Comparison of ENCODE assay signal across 21 cellular contexts in genomic region chr11:29005401-29005980, GRCh38.
DNase-seq lines count a peak whose midpoint lies in the region; ATAC-seq and TF ChIP-seq lines count a peak whose summit lies in the region.
"Had no signal": no experiment of that assay in that cellular context is flagged by ENCODE, and none has a peak within 500 bp of the region (broad histone marks: within the 10 kb centered on the region; RNA-seq: fewer than 3 reads in every experiment).

No MANE protein-coding gene starts in this region.

- H3K27me3 Mint-ChIP-seq in activated T-cell treated with anti-CD3 and anti-CD28 coated beads, Interleukin-2, amount 50 U/mL, for 4 hours (ENCODE audit: low read depth), result no peaks in the 10 kb centered on the region
- H3K27me3 Mint-ChIP-seq: activated B cell treated with CpG ODN at 0.5 μM for 24 hours; activated naive CD8-positive, alpha-beta T cell treated with anti-CD3 and anti-CD28 coated beads, Interleukin-2, amount 10 ng/mL, durations not matched to agents 7 days and 5 days; naive B cell had no signal

- no peak overlapping the region for H2AK5ac ChIP-seq in mesendoderm (ENCODE audit: low read length)

- H3K79me2 ChIP-seq in Karpas-422 (ENCODE audit: low read length), result no peaks in the 10 kb centered on the region
- H3K79me2 ChIP-seq in mesendoderm (ENCODE audit: control insufficient read depth, insufficient read depth, low read length), result no peaks in the 10 kb centered on the region

- DNase-seq in GM12865 (ENCODE audit: low read depth), result peak; percentile 6
- DNase-seq in Karpas-422, result peak; percentile 42
- peak; percentile 15 for DNase-seq in WERI-Rb-1
- peak; percentile 57 for DNase-seq in mesendoderm
- DNase-seq in activated T-cell treated with anti-CD3 and anti-CD28 coated beads, Interleukin-2, amount 50 U/mL, for 4 hours, result no peak
- no peak for DNase-seq in NCI-H82 (lab: John Stamatoyannopoulos, UW)
- DNase-seq: activated B cell treated with CpG ODN at 0.5 μM for 24 hours; activated CD8-positive, alpha-beta memory T cell treated with anti-CD3 and anti-CD28 coated beads, Interleukin-2, amount 50 U/mL, for 48 hours; activated naive CD8-positive, alpha-beta T cell treated with anti-CD3 and anti-CD28 coated beads, Interleukin-2, amount 10 ng/mL, durations not matched to agents 7 days and 5 days; AML-193; mesenchymal stem cell; naive B cell; NCI-H1092 treated with DMSO at 0.1 percent for 48 hours; NCI-H2029 treated with DMSO at 0.1 percent for 48 hours; NCI-H446; stimulated activated CD4-positive, alpha-beta T cell treated with anti-CD3 and anti-CD28 coated beads, Interleukin-4, amount 100 ng/mL, for 24 hours; stimulated activated naive CD4-positive, alpha-beta T cell treated with Interleukin-2 at 50 U/mL for 16 hours had no signal

- H3K27me3 ChIP-seq in Karpas-422 (ENCODE audit: low read length) (no peaks in the 10 kb centered on the region), WERI-Rb-1 (ENCODE audit: insufficient read depth, low read depth, severe bottlenecking) (no peaks in the 10 kb centered on the region), mesendoderm (ENCODE audit: insufficient read depth, low read length, poor library complexity) (no peaks in the 10 kb centered on the region)

- H3K4me3 ChIP-seq in GM12865 (ENCODE audit: low read depth, low read length), result no peak overlapping the region
- H3K4me3 ChIP-seq in Karpas-422 (ENCODE audit: low read length), result no peak overlapping the region
- H3K4me3 ChIP-seq in WERI-Rb-1 (ENCODE audit: low read depth, low read length), result no peak overlapping the region
- H3K4me3 ChIP-seq in mesendoderm (ENCODE audit: low read length), result no peak overlapping the region
- H3K4me3 ChIP-seq: HAP-1 had no signal

- H3K27ac ChIP-seq in Karpas-422 (ENCODE audit: low read length) (no peak overlapping the region), WERI-Rb-1 (no peak overlapping the region), mesendoderm (ENCODE audit: low read depth, low read length) (no peak overlapping the region)
- H3K27ac ChIP-seq: KMS-11 had no signal

- no peaks in the 10 kb centered on the region for H3K9me2 ChIP-seq in Karpas-422 (replicated peaks; ENCODE audit: insufficient read depth, low read length)

- no peak overlapping the region for H3K4me3 Mint-ChIP-seq in activated T-cell treated with anti-CD3 and anti-CD28 coated beads, Interleukin-2, amount 50 U/mL, for 4 hours
- H3K4me3 Mint-ChIP-seq: activated B cell treated with CpG ODN at 0.5 μM for 24 hours; activated naive CD8-positive, alpha-beta T cell treated with anti-CD3 and anti-CD28 coated beads, Interleukin-2, amount 10 ng/mL, durations not matched to agents 7 days and 5 days; naive B cell; T-helper 2 cell treated with Interferon-gamma antibody and Interleukin-4, amounts not matched to agents 5 μg/mL and 100 μg/mL, for 36 hours had no signal

- H2BK5ac ChIP-seq in mesendoderm (ENCODE audit: low read length), result no peak overlapping the region

- no peaks in the 10 kb centered on the region for H3K4me1 Mint-ChIP-seq in activated T-cell treated with anti-CD3 and anti-CD28 coated beads, Interleukin-2, amount 50 U/mL, for 4 hours (ENCODE audit: low read depth)
- H3K4me1 Mint-ChIP-seq: activated B cell treated with CpG ODN at 0.5 μM for 24 hours; activated naive CD8-positive, alpha-beta T cell treated with anti-CD3 and anti-CD28 coated beads, Interleukin-2, amount 10 ng/mL, durations not matched to agents 7 days and 5 days; naive B cell had no signal

- no peak overlapping the region for H3K4me2 ChIP-seq in Karpas-422 (ENCODE audit: low read depth, low read length, poor library complexity, severe bottlenecking)
- H3K4me2 ChIP-seq in mesendoderm (ENCODE audit: low read length), result no peak overlapping the region
- H3K4me2 ChIP-seq: KMS-11 had no signal

- no peaks in the 10 kb centered on the region for H3K4me1 ChIP-seq in Karpas-422 (ENCODE audit: low read length)
- H3K4me1 ChIP-seq in mesendoderm (ENCODE audit: control insufficient read depth, low read depth, low read length), result no peaks in the 10 kb centered on the region
- H3K4me1 ChIP-seq: HAP-1 had no signal

- H4K5ac ChIP-seq in mesendoderm (ENCODE audit: low read length), result no peak overlapping the region

- H3K36me3 Mint-ChIP-seq in activated T-cell treated with anti-CD3 and anti-CD28 coated beads, Interleukin-2, amount 50 U/mL, for 4 hours (ENCODE audit: insufficient read depth), result no peaks in the 10 kb centered on the region
- H3K36me3 Mint-ChIP-seq: activated naive CD8-positive, alpha-beta T cell treated with anti-CD3 and anti-CD28 coated beads, Interleukin-2, amount 10 ng/mL, durations not matched to agents 7 days and 5 days; naive B cell had no signal

- H3K4ac ChIP-seq in mesendoderm (ENCODE audit: low read depth, low read length), result no peak overlapping the region

- no peak overlapping the region for H3K23ac ChIP-seq in mesendoderm (ENCODE audit: low read length)

- H3K79me1 ChIP-seq in mesendoderm (ENCODE audit: low read length), result no peaks in the 10 kb centered on the region

- no peak overlapping the region for H2BK15ac ChIP-seq in mesendoderm (replicated peaks; ENCODE audit: low read depth)

- no peak for ATAC-seq in activated T-cell treated with anti-CD3 and anti-CD28 coated beads, Interleukin-2, amount 50 U/mL, for 4 hours
- ATAC-seq in GM21367 (IDR thresholded peaks at IDR 0.05; ENCODE audit: unreplicated experiment), result no peak

- H4K20me1 ChIP-seq in Karpas-422 (ENCODE audit: insufficient read depth, low read depth, low read length), result no peaks in the 10 kb centered on the region

- H2BK120ac ChIP-seq in mesendoderm (ENCODE audit: low read depth, low read length), result no peak overlapping the region

- H3K56ac ChIP-seq in mesendoderm (ENCODE audit: low read length), result no peak overlapping the region

- H3K9me3 Mint-ChIP-seq in activated T-cell treated with anti-CD3 and anti-CD28 coated beads, Interleukin-2, amount 50 U/mL, for 4 hours, result peaks cover 5% of the 10 kb centered on the region

- H3K9me3 ChIP-seq in Karpas-422 (ENCODE audit: low read length), result no peaks in the 10 kb centered on the region
- H3K9me3 ChIP-seq in WERI-Rb-1 (ENCODE audit: severe bottlenecking), result no peaks in the 10 kb centered on the region
- H3K9me3 ChIP-seq: HAP-1 had no signal

- H4K8ac ChIP-seq in mesendoderm (ENCODE audit: low read depth, low read length), result no peak overlapping the region

- no CpG with 5 or more reads among the region's 4 CpGs for WGBS in mesendoderm (ENCODE audit: extremely low coverage, insufficient coverage, low lambda C conversion rate)

- H2AFZ ChIP-seq in Karpas-422 (ENCODE audit: low read length), result no peak overlapping the region

- H3K9ac ChIP-seq in Karpas-422 (ENCODE audit: low read length) (no peak overlapping the region), mesendoderm (ENCODE audit: low read length) (no peak overlapping the region)
- H3K9ac ChIP-seq: KMS-11 had no signal

- no peak overlapping the region for H3K18ac ChIP-seq in mesendoderm (ENCODE audit: low read length)

- TF ChIP-seq CTCF in GM12865 (IDR thresholded peaks at IDR 0.05; ENCODE audit: insufficient read depth, low read depth, low read length, missing control alignments), result no peak
- no peak for TF ChIP-seq CTCF in WERI-Rb-1 (IDR thresholded peaks at IDR 0.05; ENCODE audit: low read depth, low read length)

- H3K36me3 ChIP-seq in Karpas-422 (ENCODE audit: insufficient read depth, low read length) (no peaks in the 10 kb centered on the region), WERI-Rb-1 (no peaks in the 10 kb centered on the region), mesendoderm (ENCODE audit: control insufficient read depth, insufficient read depth, low read length) (no peaks in the 10 kb centered on the region)
- H3K36me3 ChIP-seq: HAP-1 had no signal

Comparison
In these comparisons a context has a peak if more than half of its experiments do, and no peak if none do; other contexts are left out.
1. DNase-seq: peak in GM12865 (single experiment), Karpas-422 (single experiment), WERI-Rb-1 (single experiment) and mesendoderm (single experiment); none in activated T-cell treated with anti-CD3 and anti-CD28 coated beads, Interleukin-2, amount 50 U/mL, for 4 hours (single experiment) and NCI-H82 (single experiment).